9 cellular contexts compared by ENCODE assay signal in the genomic region with DNA sequence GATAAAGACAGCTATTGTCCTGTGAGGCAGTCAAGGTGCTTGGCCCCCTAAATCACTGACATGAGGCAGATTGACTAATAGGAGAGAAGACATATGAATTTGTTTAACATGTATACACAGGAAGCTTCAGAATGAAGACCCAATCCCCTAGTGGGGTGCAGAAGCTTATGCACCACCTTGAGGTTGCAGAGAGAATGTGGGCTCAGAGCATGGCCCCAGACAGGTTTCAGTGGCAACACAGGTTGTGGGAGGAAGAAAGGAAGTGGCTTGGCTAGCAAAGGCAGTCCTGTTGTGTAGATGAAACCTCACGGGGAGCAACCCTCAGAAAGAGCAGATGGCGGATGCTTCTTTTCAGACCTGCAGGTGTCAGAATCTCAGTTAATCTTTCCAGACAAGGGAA.
DNase-seq lines count a peak whose midpoint lies in the region; ATAC-seq and TF ChIP-seq lines count a peak whose summit lies in the region.
"Had no signal": no experiment of that assay in that cellular context is flagged by ENCODE, and none has a peak within 500 bp of the region (broad histone marks: within the 10 kb centered on the region; RNA-seq: fewer than 3 reads in every experiment).

No MANE protein-coding gene starts in this region.

- intact Hi-C loops in tibial artery (cut with DNase I; ENCODE audit: low total_unique reads) = no loop called here

- H3K36me3 Mint-ChIP-seq in effector memory CD8-positive, alpha-beta T cell (ENCODE audit: insufficient read depth) = no peaks in the 10 kb centered on the region

- no peaks in the 10 kb centered on the region for H3K9me3 ChIP-seq in tibial artery
- H3K9me3 ChIP-seq: thoracic aorta had no signal

- H3K4me3 ChIP-seq in tibial artery = no peak overlapping the region
- H3K4me3 ChIP-seq: thoracic aorta had no signal

- no peak for TF ChIP-seq CTCF in tibial artery (IDR thresholded peaks at IDR 0.05)

- peak; percentile 30 for DNase-seq in T-helper 9 cell
- DNase-seq in effector memory CD8-positive, alpha-beta T cell = peak; percentile 54 to 70 (median 61)
- no peak for DNase-seq in NCI-H2196 treated with DMSO at 0.1 percent for 48 hours (lab: John Stamatoyannopoulos, UW; ENCODE audit: unreplicated experiment)
- no peak for DNase-seq in tibial artery
- no peak for DNase-seq in NCI-H748 treated with DMSO at 0.1 percent for 48 hours (lab: John Stamatoyannopoulos, UW)
- no peak for DNase-seq in NCI-H1048 (lab: John Stamatoyannopoulos, UW)

- H3K9me3 Mint-ChIP-seq in effector memory CD8-positive, alpha-beta T cell = no peaks in the 10 kb centered on the region

- H3K27ac ChIP-seq in tibial artery = no peak overlapping the region
- H3K27ac ChIP-seq: thoracic aorta had no signal

- H3K4me3 Mint-ChIP-seq in effector memory CD8-positive, alpha-beta T cell = peak overlapping the region; percentile 4 to 62

- ATAC-seq in GM19043 (IDR thresholded peaks at IDR 0.05; ENCODE audit: low read depth, unreplicated experiment) (peak; percentile 99), HG03039 (IDR thresholded peaks at IDR 0.05; ENCODE audit: unreplicated experiment) (peak; percentile 98)
- ATAC-seq in effector memory CD8-positive, alpha-beta T cell (replicated peaks) = peak; percentile 99

- no peaks in the 10 kb centered on the region for H3K4me1 ChIP-seq in tibial artery

- H3K27ac Mint-ChIP-seq in effector memory CD8-positive, alpha-beta T cell = peak overlapping the region; percentile 82 to 90

- peaks cover 20 to 27% of the 10 kb centered on the region in 2 donors for H3K4me1 Mint-ChIP-seq in effector memory CD8-positive, alpha-beta T cell (ENCODE audit: low read depth in 2 of 2)

- peaks cover 0 to 12% of the 10 kb centered on the region in 2 donors for H3K27me3 Mint-ChIP-seq in effector memory CD8-positive, alpha-beta T cell

- peaks cover 0 to 9% of the 10 kb centered on the region in 2 donors for H3K27me3 ChIP-seq in tibial artery

- no peaks in the 10 kb centered on the region for H3K36me3 ChIP-seq in tibial artery
- H3K36me3 ChIP-seq: thoracic aorta had no signal

Comparison
In these comparisons a context has a peak if more than half of its experiments do, and no peak if none do; other contexts are left out.
1. DNase-seq: peak in T-helper 9 cell (single experiment) and effector memory CD8-positive, alpha-beta T cell (3 of 3); none in NCI-H2196 treated with DMSO at 0.1 percent for 48 hours (single experiment), tibial artery (0 of 2), NCI-H748 treated with DMSO at 0.1 percent for 48 hours (single experiment) and NCI-H1048 (single experiment).
2. Peak in every context shown above with its lines, with median percentiles within 50 percentile points of each other: ATAC-seq.